21 cellular contexts compared by ENCODE assay signal in genomic region chr11:13015753-13016152, GRCh38. TPM values are rescaled to one million over a fixed set of nuclear protein-coding genes. Genes with fewer than 3 reads are reported as not detected.
"Had no signal": no experiment of that assay in that cellular context is flagged by ENCODE, and none has a peak within 500 bp of the region (broad histone marks: within the 10 kb centered on the region; RNA-seq: fewer than 3 reads in every experiment).

No MANE protein-coding gene starts in this region.

- H3K4me1 Mint-ChIP-seq: activated CD4-positive, alpha-beta memory T cell treated with anti-CD3 and anti-CD28 coated beads, Interleukin-2, amount 10 ng/mL, durations not matched to agents 7 days and 5 days; activated CD4-positive, alpha-beta T cell treated with anti-CD3 and anti-CD28 coated beads for 36 hours; activated naive CD4-positive, alpha-beta T cell treated with anti-CD3 and anti-CD28 coated beads, Interleukin-2, amount 10 ng/mL, durations not matched to agents 7 days and 5 days; activated naive CD8-positive, alpha-beta T cell treated with anti-CD3 and anti-CD28 coated beads for 36 hours had no signal

- H3K9me3 ChIP-seq: MG63 had no signal

- ATAC-seq: activated CD4-positive, alpha-beta T cell treated with anti-CD3 and anti-CD28 coated beads for 36 hours; activated T-cell treated with anti-CD3 and anti-CD28 coated beads, Interleukin-2, amount 50 U/mL, for 72 hours; PC-3; T-cell had no signal

- FAIRE-seq: TTC549 had no signal

- H3K36me3 Mint-ChIP-seq: activated naive CD4-positive, alpha-beta T cell treated with anti-CD3 and anti-CD28 coated beads, Interleukin-2, amount 10 ng/mL, durations not matched to agents 7 days and 5 days; activated naive CD8-positive, alpha-beta T cell treated with anti-CD3 and anti-CD28 coated beads for 36 hours; T-cell had no signal

- H3K9me3 Mint-ChIP-seq: activated CD4-positive, alpha-beta memory T cell treated with anti-CD3 and anti-CD28 coated beads, Interleukin-2, amount 10 ng/mL, durations not matched to agents 7 days and 5 days; activated naive CD4-positive, alpha-beta T cell treated with anti-CD3 and anti-CD28 coated beads, Interleukin-2, amount 10 ng/mL, durations not matched to agents 7 days and 5 days; activated naive CD8-positive, alpha-beta T cell treated with anti-CD3 and anti-CD28 coated beads for 36 hours; activated T-helper 2 cell treated with anti-CD3 and anti-CD28 coated beads, Interferon-gamma antibody, Interleukin-2, Interleukin-4, amounts not matched to agents 10 μg/mL and 5 μg/mL and 100 μg/mL, durations not matched to agents 14 hours and 24 hours and 36 hours; T-cell had no signal

- H3K4me3 ChIP-seq: MG63 had no signal

- H3K27ac ChIP-seq: brain microvascular endothelial cell had no signal

- H3K27ac Mint-ChIP-seq: activated CD4-positive, alpha-beta memory T cell treated with anti-CD3 and anti-CD28 coated beads, Interleukin-2, amount 10 ng/mL, durations not matched to agents 7 days and 5 days; activated CD4-positive, alpha-beta T cell treated with anti-CD3 and anti-CD28 coated beads for 36 hours; activated naive CD4-positive, alpha-beta T cell treated with anti-CD3 and anti-CD28 coated beads, Interleukin-2, amount 10 ng/mL, durations not matched to agents 7 days and 5 days; activated naive CD8-positive, alpha-beta T cell treated with anti-CD3 and anti-CD28 coated beads for 36 hours; activated T-cell treated with anti-CD3 and anti-CD28 coated beads, Interleukin-2, amount 50 U/mL, for 72 hours; activated T-helper 2 cell treated with anti-CD3 and anti-CD28 coated beads, Interferon-gamma antibody, Interleukin-2, Interleukin-4, amounts not matched to agents 10 μg/mL and 5 μg/mL and 100 μg/mL, durations not matched to agents 14 hours and 24 hours and 36 hours; T-cell had no signal

- H3K4me3 Mint-ChIP-seq: activated CD4-positive, alpha-beta memory T cell treated with anti-CD3 and anti-CD28 coated beads, Interleukin-2, amount 10 ng/mL, durations not matched to agents 7 days and 5 days; activated CD4-positive, alpha-beta T cell treated with anti-CD3 and anti-CD28 coated beads for 36 hours; activated naive CD4-positive, alpha-beta T cell treated with anti-CD3 and anti-CD28 coated beads, Interleukin-2, amount 10 ng/mL, durations not matched to agents 7 days and 5 days; activated naive CD8-positive, alpha-beta T cell treated with anti-CD3 and anti-CD28 coated beads for 36 hours; activated T-cell treated with anti-CD3 and anti-CD28 coated beads, Interleukin-2, amount 50 U/mL, for 72 hours; T-cell had no signal

- H3K36me3 ChIP-seq: brain microvascular endothelial cell, MG63 had no signal

- DNase-seq: activated CD4-positive, alpha-beta memory T cell treated with anti-CD3 and anti-CD28 coated beads, Interleukin-2, amount 10 ng/mL, durations not matched to agents 7 days and 5 days; activated CD4-positive, alpha-beta T cell treated with anti-CD3 and anti-CD28 coated beads for 36 hours; activated CD4-positive, alpha-beta T cell treated with anti-CD3 and anti-CD28 coated beads, Interleukin-2, amount 50 U/mL, for 1 hour; activated gamma-delta T cell treated with Interleukin-2 at 50 U/mL for 16 hours; activated naive CD4-positive, alpha-beta T cell treated with anti-CD3 and anti-CD28 coated beads, Interleukin-2, amount 10 ng/mL, durations not matched to agents 7 days and 5 days; activated naive CD8-positive, alpha-beta T cell treated with anti-CD3 and anti-CD28 coated beads for 36 hours; activated T-cell treated with anti-CD3 and anti-CD28 coated beads for 4 hours; activated T-cell treated with anti-CD3 and anti-CD28 coated beads, Interleukin-2, amount 50 U/mL, for 72 hours; brain microvascular endothelial cell; cerebellar nuclear complex; MG63; NCI-H1436 treated with DMSO at 0.1 percent for 48 hours; NCI-H187; NCI-H2081; SHP77 treated with DMSO at 0.1 percent for 48 hours; T-cell; T1000 had no signal

RNA-seq across cellular contexts. Expression of gene RASSF10, which starts 6.6 kb away (rescaled TPM):
- total RNA-seq: activated CD4-positive, alpha-beta memory T cell treated with anti-CD3 and anti-CD28 coated beads, Interleukin-2, amount 10 ng/mL, durations not matched to agents 7 days and 5 days; activated CD4-positive, alpha-beta T cell treated with anti-CD3 and anti-CD28 coated beads for 36 hours; activated CD8-positive, alpha-beta memory T cell treated with anti-CD3 and anti-CD28 coated beads for 36 hours; activated naive CD8-positive, alpha-beta T cell treated with anti-CD3 and anti-CD28 coated beads for 36 hours; activated T-helper 2 cell treated with anti-CD3 and anti-CD28 coated beads, Interferon-gamma antibody, Interleukin-2, Interleukin-4, amounts not matched to agents 10 μg/mL and 5 μg/mL and 100 μg/mL, durations not matched to agents 14 hours and 24 hours and 36 hours; PC-3; T-cell had no signal
